Comparison of ENCODE assay signal across 15 cellular contexts in the genomic region with DNA sequence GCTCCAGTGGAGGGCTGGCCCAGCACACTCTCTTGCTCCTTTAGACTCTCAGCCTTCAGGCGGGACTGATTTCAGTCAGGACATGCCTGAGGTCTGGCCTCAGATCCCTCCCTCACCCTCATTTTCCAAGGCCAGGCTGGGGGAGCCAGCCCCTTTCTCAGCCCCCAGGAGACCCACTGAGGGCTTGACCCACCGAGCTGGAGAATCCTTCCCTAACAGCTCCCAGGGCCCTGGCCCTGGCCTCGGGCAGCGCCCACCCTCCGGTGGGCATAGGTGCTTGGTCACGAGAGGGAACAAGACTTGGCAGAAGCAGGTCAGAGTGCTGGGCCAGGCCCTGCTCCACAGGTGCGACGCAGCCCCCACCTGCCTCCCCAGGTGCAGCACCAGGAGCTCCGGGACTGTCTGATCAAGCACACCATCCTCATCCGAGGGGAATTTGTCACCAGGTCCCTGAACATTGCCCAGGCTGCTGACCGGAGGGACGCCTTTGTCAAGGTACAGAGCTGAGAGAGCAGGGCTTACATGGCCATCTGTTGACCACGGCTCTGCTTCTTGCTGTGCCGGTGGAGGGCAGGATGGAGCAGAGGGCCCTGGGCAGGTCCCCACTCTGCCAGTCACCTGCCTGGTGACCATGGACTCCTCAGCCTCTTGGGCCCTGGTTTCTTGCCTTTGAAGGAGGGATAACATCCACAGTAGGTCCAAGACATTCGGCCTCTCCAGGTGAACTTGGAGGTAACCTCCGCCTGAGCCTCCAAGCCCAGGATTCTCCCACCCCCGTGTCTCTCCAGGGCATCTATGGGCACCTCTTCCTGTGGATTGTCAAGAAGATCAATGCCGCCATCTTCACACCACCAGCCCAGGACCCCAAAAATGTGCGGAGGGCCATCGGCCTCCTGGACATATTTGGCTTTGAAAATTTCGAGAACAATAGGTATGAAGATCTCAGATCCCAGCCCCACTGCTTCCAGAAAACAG.
"Had no signal": no experiment of that assay in that cellular context is flagged by ENCODE, and none has a peak within 500 bp of the region (broad histone marks: within the 10 kb centered on the region; RNA-seq: fewer than 3 reads in every experiment).

No MANE protein-coding gene starts in this region.

- DNase-seq: activated CD4-positive, alpha-beta T cell treated with anti-CD3 and anti-CD28 coated beads, Interleukin-2, amount 50 U/mL, for 4 hours; amygdala; brain microvascular endothelial cell; cerebellar nuclear complex; glutamatergic neuron; SIG-M5; T-helper 2 cell had no signal

- H3K9ac ChIP-seq: parathyroid adenoma had no signal

- H2AFZ ChIP-seq: parathyroid adenoma had no signal

- H3K27ac ChIP-seq: brain microvascular endothelial cell, dorsolateral prefrontal cortex, esophagus muscularis mucosa, parathyroid adenoma, skin epidermis, tibial nerve had no signal

- H3K9me3 ChIP-seq: esophagus muscularis mucosa, tibial nerve had no signal

- ATAC-seq: activated naive CD4-positive, alpha-beta T cell treated with anti-CD3 and anti-CD28 coated beads, Interleukin-2, amount 50 U/mL, for 72 hours; activated T-helper 17 cell treated with anti-CD3 and anti-CD28 coated beads, Interleukin-2, amount 50 U/mL, for 72 hours; stimulated activated effector memory CD8-positive, alpha-beta T cell treated with anti-CD3 and anti-CD28 coated beads, Interleukin-12 subunit alpha, Interleukin-12 subunit beta, amount 100 ng/mL, for 72 hours had no signal

- H3K4me1 ChIP-seq: parathyroid adenoma had no signal

- H3K27me3 ChIP-seq: brain microvascular endothelial cell, dorsolateral prefrontal cortex, esophagus muscularis mucosa, tibial nerve had no signal

- H3K4me3 ChIP-seq: dorsolateral prefrontal cortex, esophagus muscularis mucosa, skin epidermis, tibial nerve had no signal

- H3K36me3 ChIP-seq: brain microvascular endothelial cell, esophagus muscularis mucosa, tibial nerve had no signal
